ENCODE assay signal across 8 cellular contexts in the genomic region with DNA sequence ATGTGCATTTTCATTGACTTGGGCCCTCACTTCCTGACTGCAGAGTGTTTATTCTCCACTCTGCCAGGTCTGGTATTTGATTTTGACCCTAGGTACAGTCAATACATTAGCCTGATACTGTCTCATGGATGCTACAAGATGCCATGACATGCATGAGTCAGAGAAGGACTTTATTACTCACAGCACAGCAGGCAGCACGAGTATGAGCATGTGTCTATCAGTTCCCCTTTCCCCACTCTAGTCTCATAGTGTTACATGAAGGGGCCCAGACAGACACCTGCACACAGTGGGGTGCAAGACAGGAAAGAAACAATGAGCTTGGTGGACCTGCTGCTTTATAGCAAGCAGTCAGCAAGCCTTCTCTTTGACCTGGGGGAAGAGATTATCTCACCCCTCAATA. TPM values are rescaled to one million over a fixed set of nuclear protein-coding genes. Genes with fewer than 3 reads are reported as not detected.
A peak's percentile ranks its signal among the peaks of the same experiment; 100 is the strongest.
DNase-seq lines count a peak whose midpoint lies in the region; ATAC-seq lines count a peak whose summit lies in the region.

No MANE protein-coding gene starts in this region.

- H3K9me3 ChIP-seq in CD4-positive, CD25-positive, alpha-beta regulatory T cell (ENCODE audit: control insufficient read depth in 2 of 2, low read length in 2 of 2), result no peaks in the 10 kb centered on the region

- no peaks in the 10 kb centered on the region for H3K4me1 ChIP-seq in CD4-positive, CD25-positive, alpha-beta regulatory T cell (ENCODE audit: control insufficient read depth, insufficient read depth, low read length, poor library complexity, severe bottlenecking)

- no peak overlapping the region for H3K4me3 ChIP-seq in CD4-positive, CD25-positive, alpha-beta regulatory T cell (ENCODE audit: low read depth, low read length)

- no peak for DNase-seq in CD4-positive, CD25-positive, alpha-beta regulatory T cell
- DNase-seq in NCI-H345 (lab: John Stamatoyannopoulos, UW) (no peak), ureter (ENCODE audit: low spot score) (no peak)
- DNase-seq in stimulated activated naive CD4-positive, alpha-beta T cell (lab: John Stamatoyannopoulos, UW), result no peak
- no peak for DNase-seq in activated CD4-positive, CD25-positive, alpha-beta regulatory T cell (lab: John Stamatoyannopoulos, UW)

- ATAC-seq in CD4-positive, CD25-positive, alpha-beta regulatory T cell (ENCODE audit: low read depth in 2 of 2), result peak; percentile 25 to 46
- ATAC-seq in GM19467 (IDR thresholded peaks at IDR 0.05; ENCODE audit: unreplicated experiment) (peak; percentile 85), HG03432 (IDR thresholded peaks at IDR 0.05; ENCODE audit: unreplicated experiment) (peak; percentile 98)

- no peaks in the 10 kb centered on the region for H3K36me3 ChIP-seq in CD4-positive, CD25-positive, alpha-beta regulatory T cell (ENCODE audit: control insufficient read depth, insufficient read depth, low read length)

- H3K9me3 Mint-ChIP-seq in CD4-positive, CD25-positive, alpha-beta regulatory T cell, result no peaks in the 10 kb centered on the region
- peaks cover 6% of the 10 kb centered on the region for H3K9me3 Mint-ChIP-seq in activated naive CD4-positive, alpha-beta T cell treated with anti-CD3 and anti-CD28 coated beads, Interleukin-2, amount 50 U/mL, for 24 hours

- H3K36me3 Mint-ChIP-seq in CD4-positive, CD25-positive, alpha-beta regulatory T cell, result no peaks in the 10 kb centered on the region
- H3K36me3 Mint-ChIP-seq in activated naive CD4-positive, alpha-beta T cell treated with anti-CD3 and anti-CD28 coated beads, Interleukin-2, amount 50 U/mL, for 24 hours, result no peaks in the 10 kb centered on the region

- H3K27me3 ChIP-seq in CD4-positive, CD25-positive, alpha-beta regulatory T cell (ENCODE audit: control insufficient read depth, insufficient read depth, low read length), result no peaks in the 10 kb centered on the region

- peaks cover 10% of the 10 kb centered on the region for H3K27me3 Mint-ChIP-seq in CD4-positive, CD25-positive, alpha-beta regulatory T cell
- no peaks in the 10 kb centered on the region for H3K27me3 Mint-ChIP-seq in activated naive CD4-positive, alpha-beta T cell treated with anti-CD3 and anti-CD28 coated beads, Interleukin-2, amount 50 U/mL, for 24 hours

- H3K4me1 Mint-ChIP-seq in CD4-positive, CD25-positive, alpha-beta regulatory T cell, result peaks cover 5 to 23% (median 8%) of the 10 kb centered on the region in 4 donors
- peaks cover 54% of the 10 kb centered on the region for H3K4me1 Mint-ChIP-seq in activated naive CD4-positive, alpha-beta T cell treated with anti-CD3 and anti-CD28 coated beads, Interleukin-2, amount 50 U/mL, for 24 hours

- no peak overlapping the region for H3K4me3 Mint-ChIP-seq in CD4-positive, CD25-positive, alpha-beta regulatory T cell
- peak overlapping the region; percentile 13 for H3K4me3 Mint-ChIP-seq in activated naive CD4-positive, alpha-beta T cell treated with anti-CD3 and anti-CD28 coated beads, Interleukin-2, amount 50 U/mL, for 24 hours

- no peak overlapping the region for H3K27ac ChIP-seq in CD4-positive, CD25-positive, alpha-beta regulatory T cell (ENCODE audit: insufficient read depth, low read length, poor library complexity, severe bottlenecking)

- no peak overlapping the region for H3K27ac Mint-ChIP-seq in CD4-positive, CD25-positive, alpha-beta regulatory T cell
- peak overlapping the region; percentile 89 for H3K27ac Mint-ChIP-seq in activated naive CD4-positive, alpha-beta T cell treated with anti-CD3 and anti-CD28 coated beads, Interleukin-2, amount 50 U/mL, for 24 hours

RNA-seq across cellular contexts. Expression of a gene that starts 19.6 kb away (rescaled TPM):
- total RNA-seq in CD4-positive, CD25-positive, alpha-beta regulatory T cell, result 0.42 TPM
- polyA plus RNA-seq in CD4-positive, CD25-positive, alpha-beta regulatory T cell, result under 1 TPM; 0.03 to 0.29 (median 0.06) TPM
- 40.5 TPM for total RNA-seq in ureter

Comparison
In these comparisons a context has a peak if more than half of its experiments do, and no peak if none do; other contexts are left out.
1. ATAC-seq: peak in every context shown above with its lines; median percentile 98 in HG03432; 85 in GM19467; 36 in CD4-positive, CD25-positive, alpha-beta regulatory T cell.
2. RNA of a gene that starts 19.6 kb away (total RNA-seq): 40.5 TPM in ureter (single experiment); 0.42 TPM in CD4-positive, CD25-positive, alpha-beta regulatory T cell (single experiment); every median in the first group is over 10 times any median in the second.